ENCODE assay signal across 8 cellular contexts in genomic region chr16:30417447-30418349, GRCh38. TPM values are rescaled to one million over a fixed set of nuclear protein-coding genes. Genes with fewer than 3 reads are reported as not detected.
DNase-seq lines count a peak whose midpoint lies in the region; ATAC-seq lines count a peak whose summit lies in the region.

No MANE protein-coding gene starts in this region.

- peak overlapping the region; percentile 48 for H3K27ac Mint-ChIP-seq in activated CD8-positive, alpha-beta memory T cell treated with anti-CD3 and anti-CD28 coated beads, Interleukin-2, amount 10 ng/mL, durations not matched to agents 7 days and 5 days

- no peaks in the 10 kb centered on the region for H3K27me3 ChIP-seq in endocrine pancreas (ENCODE audit: control insufficient read depth, insufficient read depth, low read length)

- H3K9ac ChIP-seq in endocrine pancreas (ENCODE audit: control insufficient read depth, insufficient read depth, low read length) = peak overlapping the region; percentile 22

- H3K4me3 Mint-ChIP-seq in activated CD8-positive, alpha-beta memory T cell treated with anti-CD3 and anti-CD28 coated beads, Interleukin-2, amount 10 ng/mL, durations not matched to agents 7 days and 5 days = peak overlapping the region; percentile 64

- no peaks in the 10 kb centered on the region for H3K27me3 Mint-ChIP-seq in activated CD8-positive, alpha-beta memory T cell treated with anti-CD3 and anti-CD28 coated beads, Interleukin-2, amount 10 ng/mL, durations not matched to agents 7 days and 5 days

- peak; percentile 89 for DNase-seq in AG08395 (ENCODE audit: low spot score)
- DNase-seq in NCI-H526 treated with DMSO at 0.1 percent for 48 hours (lab: John Stamatoyannopoulos, UW) = peak; percentile 85
- peak; percentile 93 for DNase-seq in activated CD8-positive, alpha-beta memory T cell treated with anti-CD3 and anti-CD28 coated beads, Interleukin-2, amount 10 ng/mL, durations not matched to agents 7 days and 5 days
- peak; percentile 63 for DNase-seq in stimulated activated CD8-positive, alpha-beta memory T cell treated with anti-CD3 and anti-CD28 coated beads, Interleukin-15, amount 100 ng/mL, for 24 hours (ENCODE audit: low read depth)

- peak overlapping the region; percentile 16 for H3K27ac ChIP-seq in mesodermal cell (ENCODE audit: low read depth, low read length, severe bottlenecking)

- peaks cover 31% of the 10 kb centered on the region for H3K4me1 Mint-ChIP-seq in activated CD8-positive, alpha-beta memory T cell treated with anti-CD3 and anti-CD28 coated beads, Interleukin-2, amount 10 ng/mL, durations not matched to agents 7 days and 5 days

- CTCF ChIA-PET in activated CD8-positive, alpha-beta memory T cell treated with anti-CD3 and anti-CD28 coated beads, Interleukin-2, amount 10 ng/mL, durations not matched to agents 7 days and 5 days (lab: Charles Lee) = interaction anchor here (0.6 to 3.8 kb wide), 22 partner anchors 8 to 326 kb away, joined by 3 to 33 read pairs (median 5); partner anchors contain the start of genes DCTPP1, PRR14, SEPTIN1 and TBC1D10B

- H3K4me3 ChIP-seq in endocrine pancreas (ENCODE audit: control insufficient read depth, insufficient read depth, low read length) (peak overlapping the region; percentile 41), mesodermal cell (ENCODE audit: extremely low read depth, insufficient read depth, low read length, poor library complexity, severe bottlenecking) (peak overlapping the region; percentile 24)

- H3K36me3 Mint-ChIP-seq in activated CD8-positive, alpha-beta memory T cell treated with anti-CD3 and anti-CD28 coated beads, Interleukin-2, amount 10 ng/mL, durations not matched to agents 7 days and 5 days = peaks cover 24% of the 10 kb centered on the region

- ATAC-seq in GM18873 (IDR thresholded peaks at IDR 0.05; ENCODE audit: low FRiP score, unreplicated experiment) (peak; percentile 62), HG03139 (IDR thresholded peaks at IDR 0.05; ENCODE audit: unreplicated experiment) (peak; percentile 66)
- ATAC-seq in activated CD8-positive, alpha-beta memory T cell treated with anti-CD3 and anti-CD28 coated beads, Interleukin-2, amount 10 ng/mL, durations not matched to agents 7 days and 5 days = peak; percentile 91

- H3K9me3 ChIP-seq in endocrine pancreas (ENCODE audit: control insufficient read depth, low read length) = no peaks in the 10 kb centered on the region
- no peaks in the 10 kb centered on the region for H3K9me3 ChIP-seq in mesodermal cell (ENCODE audit: control insufficient read depth, low read length)

- no peaks in the 10 kb centered on the region for H3K4me1 ChIP-seq in endocrine pancreas (ENCODE audit: control insufficient read depth, insufficient read depth, low read length)
- peaks cover 17% of the 10 kb centered on the region for H3K4me1 ChIP-seq in mesodermal cell (ENCODE audit: control insufficient read depth, insufficient read depth, low read length, poor library complexity, severe bottlenecking)

- H3K9me3 Mint-ChIP-seq in activated CD8-positive, alpha-beta memory T cell treated with anti-CD3 and anti-CD28 coated beads, Interleukin-2, amount 10 ng/mL, durations not matched to agents 7 days and 5 days (ENCODE audit: low read depth) = no peaks in the 10 kb centered on the region

- H3K36me3 ChIP-seq in endocrine pancreas (ENCODE audit: control insufficient read depth, insufficient read depth, low read length) (no peaks in the 10 kb centered on the region), mesodermal cell (ENCODE audit: control insufficient read depth, insufficient read depth, low read length) (peaks cover 42% of the 10 kb centered on the region)

- WGBS in mesodermal cell (ENCODE audit: insufficient coverage in 2 of 2), 2 experiments = 7 to 12% methylated on average over 137 of the region's 142 CpGs

RNA-seq across cellular contexts. Expression of gene ZNF771, which starts 10.3 kb away (rescaled TPM):
- total RNA-seq in activated CD8-positive, alpha-beta memory T cell treated with anti-CD3 and anti-CD28 coated beads, Interleukin-2, amount 10 ng/mL, durations not matched to agents 7 days and 5 days = 1 to 10 TPM; 4.9 to 5.4 TPM
- 10.7 TPM for polyA plus RNA-seq in mesodermal cell (2013, experiment 1 of 2)
- 7.9 TPM for polyA plus RNA-seq in mesodermal cell (2013, experiment 2 of 2)

RNA-seq across cellular contexts. Expression of gene DCTPP1, which starts 12.1 kb away (rescaled TPM):
- 100 to 1,000 TPM in 1 of 2 experiments, 10 to 100 TPM in 1; 72.0 to 108 TPM for total RNA-seq in activated CD8-positive, alpha-beta memory T cell treated with anti-CD3 and anti-CD28 coated beads, Interleukin-2, amount 10 ng/mL, durations not matched to agents 7 days and 5 days
- polyA plus RNA-seq in mesodermal cell (2013, experiment 1 of 2) = 40.5 TPM
- 35.9 TPM for polyA plus RNA-seq in mesodermal cell (2013, experiment 2 of 2)

RNA-seq across cellular contexts. Expression of gene ZNF48, which starts 22.5 kb away (rescaled TPM):
- 10 to 100 TPM; 13.7 to 15.6 TPM for total RNA-seq in activated CD8-positive, alpha-beta memory T cell treated with anti-CD3 and anti-CD28 coated beads, Interleukin-2, amount 10 ng/mL, durations not matched to agents 7 days and 5 days
- polyA plus RNA-seq in mesodermal cell (2013, experiment 1 of 2) = 18.9 TPM
- 14.7 TPM for polyA plus RNA-seq in mesodermal cell (2013, experiment 2 of 2)

RNA-seq across cellular contexts. Expression of gene SEPHS2, which starts 28.0 kb away (rescaled TPM):
- 10 to 100 TPM; 63.3 to 92.9 TPM for total RNA-seq in activated CD8-positive, alpha-beta memory T cell treated with anti-CD3 and anti-CD28 coated beads, Interleukin-2, amount 10 ng/mL, durations not matched to agents 7 days and 5 days
- 29.3 TPM for polyA plus RNA-seq in mesodermal cell (2013, experiment 1 of 2)
- polyA plus RNA-seq in mesodermal cell (2013, experiment 2 of 2) = 25.4 TPM

RNA-seq across cellular contexts. Expression of gene SEPTIN1, which starts 35.3 kb away (rescaled TPM):
- 100 to 1,000 TPM; 259 to 278 TPM for total RNA-seq in activated CD8-positive, alpha-beta memory T cell treated with anti-CD3 and anti-CD28 coated beads, Interleukin-2, amount 10 ng/mL, durations not matched to agents 7 days and 5 days
- polyA plus RNA-seq in mesodermal cell (2013, experiment 1 of 2) = 1.6 TPM
- polyA plus RNA-seq in mesodermal cell (2013, experiment 2 of 2) = 2.2 TPM

Comparison
In these comparisons a context has a peak if more than half of its experiments do, and no peak if none do; other contexts are left out.
1. Peak in every context shown above with its lines: DNase-seq, ATAC-seq, H3K4me3 ChIP-seq and H3K27ac ChIP-seq.